In genomic region chr17:61842899-61843298, GRCh38 we compare ENCODE assay signal across 29 cellular contexts. TPM values are rescaled to one million over a fixed set of nuclear protein-coding genes. Genes with fewer than 3 reads are reported as not detected.
DNase-seq lines count a peak whose midpoint lies in the region; FAIRE-seq and TF ChIP-seq lines count a peak whose summit lies in the region.
"Had no signal": no experiment of that assay in that cellular context is flagged by ENCODE, and none has a peak within 500 bp of the region (broad histone marks: within the 10 kb centered on the region; RNA-seq: fewer than 3 reads in every experiment).

No MANE protein-coding gene starts in this region.

- DNase-seq in H54 (ENCODE audit: insufficient read length, low spot score) (no peak), NCI-H510A (lab: John Stamatoyannopoulos, UW) (no peak)
- no peak for DNase-seq in activated CD4-positive, alpha-beta memory T cell treated with anti-CD3 and anti-CD28 coated beads for 36 hours
- DNase-seq: 8988T; ACHN; AML-193; BE2C; C1 segment of cervical spinal cord; Caco-2; Calu3; CD4-positive, alpha-beta T cell; CD4-positive, CD25-positive, alpha-beta regulatory T cell; CD8-positive, alpha-beta memory T cell; CD8-positive, alpha-beta T cell; COR-L47; DMS 273 treated with DMSO at 0.1 percent for 48 hours; DMS153; DMS53; DMS79; DMS79 treated with DMSO at 0.1 percent for 48 hours; DND-41; EL had no signal

- CTCF ChIA-PET in activated CD4-positive, alpha-beta memory T cell treated with anti-CD3 and anti-CD28 coated beads for 36 hours (lab: Charles Lee), result interaction anchor here (1.1 to 1.6 kb wide), 2 partner anchors 19 to 431 kb away, joined by 4 read pairs; no protein-coding TSS in a partner anchor

- H3K36me3 Mint-ChIP-seq in activated CD4-positive, alpha-beta memory T cell treated with anti-CD3 and anti-CD28 coated beads for 36 hours, result peaks cover 27% of the 10 kb centered on the region
- H3K36me3 Mint-ChIP-seq: CD8-positive, alpha-beta T cell had no signal

- FAIRE-seq in H54 (lab: Jason Lieb, UNC), result peak; percentile 75
- FAIRE-seq: A204.1, A549, D721Med had no signal

- intact Hi-C loops in activated CD4-positive, alpha-beta memory T cell treated with anti-CD3 and anti-CD28 coated beads for 36 hours (cut with micrococcal nuclease), result no loop called here

- no peaks in the 10 kb centered on the region for H3K27me3 Mint-ChIP-seq in activated CD4-positive, alpha-beta memory T cell treated with anti-CD3 and anti-CD28 coated beads for 36 hours
- H3K27me3 Mint-ChIP-seq: B cell; CD4-positive, alpha-beta memory T cell; CD4-positive, alpha-beta T cell had no signal

- H3K9me3 Mint-ChIP-seq in activated CD4-positive, alpha-beta memory T cell treated with anti-CD3 and anti-CD28 coated beads for 36 hours, result no peaks in the 10 kb centered on the region
- H3K9me3 Mint-ChIP-seq: CD14-positive monocyte; CD4-positive, alpha-beta T cell; CD8-positive, alpha-beta T cell had no signal

- TF ChIP-seq POLR2A in H54 (IDR thresholded peaks at IDR 0.05; ENCODE audit: low read depth, low read length), result no peak

- no peaks in the 10 kb centered on the region for H3K4me1 Mint-ChIP-seq in activated CD4-positive, alpha-beta memory T cell treated with anti-CD3 and anti-CD28 coated beads for 36 hours (ENCODE audit: low read depth)
- H3K4me1 Mint-ChIP-seq: B cell; CD14-positive monocyte; CD4-positive, alpha-beta memory T cell; CD8-positive, alpha-beta memory T cell had no signal

- H3K27ac Mint-ChIP-seq in activated CD4-positive, alpha-beta memory T cell treated with anti-CD3 and anti-CD28 coated beads for 36 hours, result no peak overlapping the region
- H3K27ac Mint-ChIP-seq: B cell; CD4-positive, alpha-beta memory T cell; CD4-positive, alpha-beta T cell; CD8-positive, alpha-beta memory T cell; CD8-positive, alpha-beta T cell had no signal

- TF ChIP-seq CTCF in subcutaneous adipose tissue (IDR thresholded peaks at IDR 0.05; ENCODE audit: low read depth), result peak; percentile 33

- POLR2A ChIA-PET in activated CD4-positive, alpha-beta memory T cell treated with anti-CD3 and anti-CD28 coated beads for 36 hours (lab: Charles Lee), result no interaction called here

- no peak overlapping the region for H3K4me3 Mint-ChIP-seq in activated CD4-positive, alpha-beta memory T cell treated with anti-CD3 and anti-CD28 coated beads for 36 hours
- H3K4me3 Mint-ChIP-seq: B cell; CD14-positive monocyte; CD4-positive, alpha-beta memory T cell; CD4-positive, alpha-beta T cell; CD4-positive, CD25-positive, alpha-beta regulatory T cell; CD8-positive, alpha-beta memory T cell; CD8-positive, alpha-beta T cell had no signal

RNA-seq across cellular contexts. Expression of gene BRIP1, which starts 20.4 kb away (rescaled TPM):
- total RNA-seq in subcutaneous adipose tissue, result 1 to 10 TPM in 2 of 4 donors, under 1 TPM in 2; 0.33 to 1.1 (median 0.98) TPM
- total RNA-seq in activated CD4-positive, alpha-beta memory T cell treated with anti-CD3 and anti-CD28 coated beads for 36 hours, result 10 to 100 TPM; 14.1 to 15.8 TPM

Comparison
In these comparisons a context has a peak if more than half of its experiments do, and no peak if none do; other contexts are left out.
1. RNA of gene BRIP1, which starts 20.4 kb away (total RNA-seq): 14.1 to 15.8 TPM in activated CD4-positive, alpha-beta memory T cell treated with anti-CD3 and anti-CD28 coated beads for 36 hours; 0.33 to 1.1 TPM in subcutaneous adipose tissue; every median in the first group is over 4 times any median in the second.